Comparison of ENCODE assay signal across 18 cellular contexts in the genomic region with DNA sequence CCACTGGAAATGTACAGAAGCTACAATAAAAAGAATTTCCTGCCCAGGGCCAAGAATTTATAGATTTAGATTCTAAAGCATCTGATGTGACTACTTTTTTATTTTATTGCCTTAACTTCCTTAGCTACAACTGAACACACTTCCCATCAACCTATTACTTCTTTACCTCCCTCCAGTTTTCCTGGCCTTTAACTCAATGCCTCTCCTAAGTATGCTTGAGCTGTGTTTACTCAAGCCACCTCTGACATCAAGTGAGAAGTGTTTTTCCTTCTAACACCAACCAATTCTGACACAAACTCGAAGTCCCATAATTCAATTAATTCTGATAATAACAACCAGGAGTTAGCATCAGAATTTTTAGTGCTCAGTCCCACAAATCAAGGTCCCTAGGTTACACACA.
"Had no signal": no experiment of that assay in that cellular context is flagged by ENCODE, and none has a peak within 500 bp of the region (broad histone marks: within the 10 kb centered on the region; RNA-seq: fewer than 3 reads in every experiment).

No MANE protein-coding gene starts in this region.

- H3K36me3 ChIP-seq: prostate gland, upper lobe of left lung had no signal

- H3K9me3 Mint-ChIP-seq: activated CD4-positive, alpha-beta T cell treated with anti-CD3 and anti-CD28 coated beads, Interleukin-2, amount 10 ng/mL, durations not matched to agents 24 days and 14 days; central memory CD8-positive, alpha-beta T cell had no signal

- H3K27ac ChIP-seq: foreskin keratinocyte, prostate gland, upper lobe of left lung had no signal

- H3K4me3 Mint-ChIP-seq: activated CD4-positive, alpha-beta T cell treated with anti-CD3 and anti-CD28 coated beads, Interleukin-2, amount 10 ng/mL, durations not matched to agents 24 days and 14 days; activated naive CD8-positive, alpha-beta T cell; activated T-cell treated with anti-CD3 and anti-CD28 coated beads, Interleukin-2, amount 50 U/mL, for 72 hours; brain; central memory CD8-positive, alpha-beta T cell; immature natural killer cell; natural killer cell had no signal

- H3K27me3 Mint-ChIP-seq: activated CD4-positive, alpha-beta T cell treated with anti-CD3 and anti-CD28 coated beads, Interleukin-2, amount 10 ng/mL, durations not matched to agents 24 days and 14 days; activated naive CD8-positive, alpha-beta T cell; brain; central memory CD8-positive, alpha-beta T cell had no signal

- DNase-seq: activated CD4-positive, alpha-beta T cell treated with anti-CD3 and anti-CD28 coated beads, Interleukin-2, amount 10 ng/mL, durations not matched to agents 24 days and 14 days; activated CD4-positive, CD25-positive, alpha-beta regulatory T cell; activated CD8-positive, alpha-beta memory T cell treated with anti-CD3 and anti-CD28 coated beads, Interleukin-2, amount 50 U/mL, for 48 hours; activated gamma-delta T cell treated with Interleukin-2 at 50 U/mL for 16 hours; activated T-cell treated with anti-CD3 and anti-CD28 coated beads, Interleukin-2, amount 50 U/mL, for 72 hours; amygdala; effector CD4-positive, alpha-beta T cell; foreskin keratinocyte; glutamatergic neuron; immature natural killer cell; natural killer cell; stimulated activated naive CD8-positive, alpha-beta T cell treated with anti-CD3 and anti-CD28 coated beads, Interleukin-15, Interleukin-2, amounts not matched to agents 100 U/mL and 50 U/mL, for 24 hours; upper lobe of left lung had no signal

- H3K4me3 ChIP-seq: coronary artery, prostate gland, upper lobe of left lung had no signal

- H3K27ac Mint-ChIP-seq: activated CD4-positive, alpha-beta T cell treated with anti-CD3 and anti-CD28 coated beads, Interleukin-2, amount 10 ng/mL, durations not matched to agents 24 days and 14 days; activated naive CD8-positive, alpha-beta T cell; activated T-cell treated with anti-CD3 and anti-CD28 coated beads, Interleukin-2, amount 50 U/mL, for 72 hours; immature natural killer cell; natural killer cell had no signal

- ATAC-seq: activated T-cell treated with anti-CD3 and anti-CD28 coated beads, Interleukin-2, amount 50 U/mL, for 72 hours; foreskin keratinocyte; natural killer cell; stimulated activated naive CD8-positive, alpha-beta T cell treated with anti-CD3 and anti-CD28 coated beads, Interleukin-15, Interleukin-2, amounts not matched to agents 100 U/mL and 50 U/mL, for 24 hours had no signal

- H3K4me1 ChIP-seq: foreskin keratinocyte, prostate gland had no signal

- H3K36me3 Mint-ChIP-seq: brain, natural killer cell had no signal

- H3K9me3 ChIP-seq: prostate gland, upper lobe of left lung had no signal

- H3K4me1 Mint-ChIP-seq: activated CD4-positive, alpha-beta T cell treated with anti-CD3 and anti-CD28 coated beads, Interleukin-2, amount 10 ng/mL, durations not matched to agents 24 days and 14 days; central memory CD8-positive, alpha-beta T cell had no signal

- H3K27me3 ChIP-seq: foreskin keratinocyte, upper lobe of left lung had no signal
